1 cellular context compared by ENCODE assay signal in the genomic region with DNA sequence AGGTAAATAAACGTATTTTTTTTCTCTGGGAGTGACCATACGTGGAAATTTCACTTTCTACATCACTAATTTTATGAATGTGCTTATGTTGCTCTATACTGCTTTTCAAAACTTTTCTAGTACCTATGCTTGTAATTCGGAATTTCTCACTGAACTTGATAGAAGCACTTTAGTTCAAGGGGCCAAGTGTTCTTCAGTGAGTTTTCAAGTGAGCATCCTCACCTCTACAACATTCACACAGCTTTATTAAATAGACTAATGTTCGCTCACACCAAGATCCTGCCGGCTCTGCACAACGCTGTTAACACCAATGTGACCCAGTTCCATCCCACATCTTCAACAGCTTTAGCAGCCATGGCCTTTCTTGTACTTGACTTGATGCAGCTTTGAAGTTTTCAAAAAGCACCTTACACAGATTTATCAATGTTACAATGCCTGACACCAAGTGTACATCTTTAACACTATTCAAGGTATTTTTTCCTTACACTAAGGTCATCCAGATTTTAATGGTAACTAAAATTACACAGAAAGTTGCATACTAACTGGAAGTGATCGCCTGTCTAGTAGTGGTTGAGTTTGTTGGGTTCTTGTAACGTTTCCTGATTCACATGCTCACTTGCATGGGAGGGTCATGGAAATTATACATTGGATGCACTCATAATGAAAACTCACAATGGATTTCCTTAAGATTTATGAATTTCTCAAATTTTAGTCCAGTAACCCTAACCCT.
TF ChIP-seq lines count a peak whose summit lies in the region.

No MANE protein-coding gene starts in this region.

TF ChIP-seq in endothelial cell of umbilical vein, 7 proteins besides CTCF, POLR2A, EP300 and RAD21:
- no peak for TF ChIP-seq POLR2AphosphoS5 (IDR thresholded peaks at IDR 0.05; ENCODE audit: insufficient read depth, low read depth, low read length)
- no peak for TF ChIP-seq FOS (IDR thresholded peaks at IDR 0.05; ENCODE audit: borderline replicate concordance, insufficient read depth, low read length)
- TF ChIP-seq JUN (IDR thresholded peaks at IDR 0.05; ENCODE audit: borderline replicate concordance, insufficient read depth, insufficient read length, low read depth): no peak
- TF ChIP-seq EZH2 (IDR thresholded peaks at IDR 0.05; ENCODE audit: borderline replicate concordance, low read depth, low read length, severe bottlenecking): no peak
- TF ChIP-seq MYC (IDR thresholded peaks at IDR 0.05; ENCODE audit: low read depth, low read length): no peak
- TF ChIP-seq GATA2 (IDR thresholded peaks at IDR 0.05; ENCODE audit: insufficient read depth, insufficient read length, low read depth, low read length): no peak
- TF ChIP-seq, protein P1, sequence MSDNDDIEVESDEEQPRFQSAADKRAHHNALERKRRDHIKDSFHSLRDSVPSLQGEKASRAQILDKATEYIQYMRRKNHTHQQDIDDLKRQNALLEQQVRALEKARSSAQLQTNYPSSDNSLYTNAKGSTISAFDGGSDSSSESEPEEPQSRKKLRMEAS (IDR thresholded peaks at IDR 0.05; ENCODE audit: insufficient read depth, insufficient read length): no peak
